11 cellular contexts compared by ENCODE assay signal in genomic region chr17:73210002-73210678, GRCh38. TPM values are rescaled to one million over a fixed set of nuclear protein-coding genes. Genes with fewer than 3 reads are reported as not detected.
DNase-seq lines count a peak whose midpoint lies in the region; ATAC-seq and TF ChIP-seq lines count a peak whose summit lies in the region.
"Had no signal": no experiment of that assay in that cellular context is flagged by ENCODE, and none has a peak within 500 bp of the region (broad histone marks: within the 10 kb centered on the region; RNA-seq: fewer than 3 reads in every experiment).

No MANE protein-coding gene starts in this region.

- H2AFZ ChIP-seq in smooth muscle cell (ENCODE audit: low read depth), result no peak overlapping the region

- 69% methylated on average over 8 of the region's 8 CpGs for WGBS in smooth muscle cell (ENCODE audit: low lambda C conversion rate)

- H4K20me1 ChIP-seq in smooth muscle cell (ENCODE audit: low read depth), result peaks cover 43% of the 10 kb centered on the region

- peaks cover 30% of the 10 kb centered on the region for H3K4me1 Mint-ChIP-seq in activated naive CD8-positive, alpha-beta T cell (ENCODE audit: low read depth)
- H3K4me1 Mint-ChIP-seq in activated naive CD8-positive, alpha-beta T cell treated with anti-CD3 and anti-CD28 coated beads, Interleukin-2, amount 50 U/mL, for 24 hours, result peaks cover 39% of the 10 kb centered on the region
- peaks cover 12% of the 10 kb centered on the region for H3K4me1 Mint-ChIP-seq in chondrocyte (ENCODE audit: low read depth)

- no peaks in the 10 kb centered on the region for H3K27me3 Mint-ChIP-seq in activated naive CD8-positive, alpha-beta T cell
- H3K27me3 Mint-ChIP-seq in activated naive CD8-positive, alpha-beta T cell treated with anti-CD3 and anti-CD28 coated beads, Interleukin-2, amount 50 U/mL, for 24 hours, result no peaks in the 10 kb centered on the region
- H3K27me3 Mint-ChIP-seq in chondrocyte (ENCODE audit: low read depth), result no peaks in the 10 kb centered on the region

- H3K36me3 ChIP-seq in smooth muscle cell (ENCODE audit: low read depth), result peaks cover 5% of the 10 kb centered on the region

- H3K9ac ChIP-seq in smooth muscle cell (ENCODE audit: low read depth), result no peak overlapping the region

- H3K27ac Mint-ChIP-seq in activated naive CD8-positive, alpha-beta T cell, result peak overlapping the region; percentile 75
- no peak overlapping the region for H3K27ac Mint-ChIP-seq in activated naive CD8-positive, alpha-beta T cell treated with anti-CD3 and anti-CD28 coated beads, Interleukin-2, amount 50 U/mL, for 24 hours
- peak overlapping the region; percentile 36 for H3K27ac Mint-ChIP-seq in chondrocyte (ENCODE audit: unreplicated experiment)

- H3K4me2 ChIP-seq in smooth muscle cell, result peak overlapping the region; percentile 44

- TF ChIP-seq CTCF in chondrocyte (IDR thresholded peaks at IDR 0.05) (peak; percentile 69), smooth muscle cell (IDR thresholded peaks at IDR 0.05; ENCODE audit: borderline replicate concordance, insufficient read depth, poor library complexity, severe bottlenecking) (peak; percentile 34)

- H3K4me3 Mint-ChIP-seq in activated naive CD8-positive, alpha-beta T cell, result no peak overlapping the region
- no peak overlapping the region for H3K4me3 Mint-ChIP-seq in activated naive CD8-positive, alpha-beta T cell treated with anti-CD3 and anti-CD28 coated beads, Interleukin-2, amount 50 U/mL, for 24 hours
- H3K4me3 Mint-ChIP-seq in chondrocyte (ENCODE audit: unreplicated experiment), result no peak overlapping the region

- no peaks in the 10 kb centered on the region for H3K27me3 ChIP-seq in smooth muscle cell (ENCODE audit: low read depth)
- H3K27me3 ChIP-seq: right atrium auricular region, stomach had no signal

- no peak for DNase-seq in activated naive CD8-positive, alpha-beta T cell treated with anti-CD3 and anti-CD28 coated beads, Interleukin-2, amount 50 U/mL, for 24 hours
- DNase-seq in NAMALWA (ENCODE audit: low spot score) (peak; percentile 44), chondrocyte (ENCODE audit: low spot score) (no peak), smooth muscle cell (lab: John Stamatoyannopoulos, UW; ENCODE audit: unreplicated experiment) (no peak), ecto neural progenitor cell (ENCODE audit: low spot score) (no peak)
- DNase-seq: RPMI8226, stomach had no signal

- H3K27ac ChIP-seq in smooth muscle cell (ENCODE audit: low read depth), result peak overlapping the region; percentile 35
- H3K27ac ChIP-seq: right atrium auricular region, stomach had no signal

- ATAC-seq in activated naive CD8-positive, alpha-beta T cell treated with anti-CD3 and anti-CD28 coated beads, Interleukin-2, amount 50 U/mL, for 24 hours, result no peak
- ATAC-seq in GM19452 (IDR thresholded peaks at IDR 0.05; ENCODE audit: unreplicated experiment), result no peak
- no peak for ATAC-seq in GM18520 (IDR thresholded peaks at IDR 0.05; ENCODE audit: unreplicated experiment)

- H3K4me1 ChIP-seq in smooth muscle cell (ENCODE audit: low read depth), result no peaks in the 10 kb centered on the region

- peaks cover 12% of the 10 kb centered on the region for H3K79me2 ChIP-seq in smooth muscle cell (ENCODE audit: low read depth)

- H3K36me3 Mint-ChIP-seq in activated naive CD8-positive, alpha-beta T cell, result peaks cover 7% of the 10 kb centered on the region
- H3K36me3 Mint-ChIP-seq in activated naive CD8-positive, alpha-beta T cell treated with anti-CD3 and anti-CD28 coated beads, Interleukin-2, amount 50 U/mL, for 24 hours (ENCODE audit: low read depth), result peaks cover 41% of the 10 kb centered on the region
- peaks cover 22% of the 10 kb centered on the region for H3K36me3 Mint-ChIP-seq in chondrocyte (ENCODE audit: low read depth)

- no peaks in the 10 kb centered on the region for H3K9me3 ChIP-seq in smooth muscle cell (replicated peaks; ENCODE audit: low read depth)
- H3K9me3 ChIP-seq: right atrium auricular region, stomach had no signal

- no peaks in the 10 kb centered on the region for H3K9me3 Mint-ChIP-seq in activated naive CD8-positive, alpha-beta T cell (ENCODE audit: low read depth)
- H3K9me3 Mint-ChIP-seq in activated naive CD8-positive, alpha-beta T cell treated with anti-CD3 and anti-CD28 coated beads, Interleukin-2, amount 50 U/mL, for 24 hours, result no peaks in the 10 kb centered on the region
- H3K9me3 Mint-ChIP-seq in chondrocyte (ENCODE audit: low read depth), result no peaks in the 10 kb centered on the region

- H3F3A ChIP-seq in smooth muscle cell (ENCODE audit: low read depth), result peaks cover 2% of the 10 kb centered on the region

- H3K4me3 ChIP-seq in smooth muscle cell, result no peak overlapping the region
- H3K4me3 ChIP-seq: right atrium auricular region, stomach had no signal

RNA-seq across cellular contexts. Expression of gene COG1, which starts 17.3 kb away (rescaled TPM):
- total RNA-seq in chondrocyte (45.1 to 54.7 TPM (median 48.9 TPM) in 3 replicates), smooth muscle cell (23.1 and 29.4 TPM in 2 replicates)
- polyA plus RNA-seq in smooth muscle cell, result 37.8 and 45.8 TPM in 2 replicates

RNA-seq across cellular contexts. Expression of gene SSTR2, which starts 45.3 kb away (rescaled TPM):
- 0.82 to 1.5 TPM (median 1.5 TPM) in 3 replicates for total RNA-seq in chondrocyte
- total RNA-seq in smooth muscle cell, result 0.04 and 0.45 TPM in 2 replicates
- polyA plus RNA-seq in smooth muscle cell, result 0.83 TPM in 1 of 2 replicates, not detected in the other

RNA-seq across cellular contexts. Expression of gene CPSF4L, which starts 51.5 kb away (rescaled TPM):
- not detected in 3 replicates for total RNA-seq in chondrocyte
- total RNA-seq in smooth muscle cell, result not detected in 2 replicates
- polyA plus RNA-seq in smooth muscle cell, result 0.30 TPM in 1 of 2 replicates, not detected in the other
- total RNA-seq: right atrium auricular region, stomach had no signal
- polyA plus RNA-seq: stomach had no signal
